In the genomic region with DNA sequence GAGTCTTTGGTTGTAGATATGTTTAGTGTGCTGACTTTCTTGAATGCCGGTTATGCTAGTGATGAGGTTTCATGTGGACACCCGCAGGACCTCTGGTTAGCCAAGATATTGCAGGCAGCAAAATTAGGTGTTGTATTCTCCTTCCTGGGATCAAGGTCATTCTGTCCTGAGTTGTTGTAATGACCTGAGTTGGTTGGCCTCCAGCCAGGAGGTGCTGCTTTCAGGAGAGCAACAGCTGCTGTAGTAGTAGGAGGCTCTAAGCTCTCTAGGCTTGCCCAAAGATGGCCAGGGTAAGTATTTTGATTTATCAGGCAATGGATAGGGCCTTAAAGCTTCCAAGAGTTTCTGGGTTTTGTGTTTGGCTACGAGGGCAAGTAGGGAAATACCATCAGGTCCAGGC, we compare ENCODE assay signal across 13 cellular contexts. TPM values are rescaled to one million over a fixed set of nuclear protein-coding genes. Genes with fewer than 3 reads are reported as not detected.
DNase-seq lines count a peak whose midpoint lies in the region; ATAC-seq and TF ChIP-seq lines count a peak whose summit lies in the region.
"Had no signal": no experiment of that assay in that cellular context is flagged by ENCODE, and none has a peak within 500 bp of the region (broad histone marks: within the 10 kb centered on the region; RNA-seq: fewer than 3 reads in every experiment).

No MANE protein-coding gene starts in this region.

- no peaks in the 10 kb centered on the region for H3K9me3 Mint-ChIP-seq in activated CD8-positive, alpha-beta memory T cell treated with anti-CD3 and anti-CD28 coated beads, Interleukin-2, amount 10 ng/mL, durations not matched to agents 7 days and 5 days (ENCODE audit: low read depth)
- H3K9me3 Mint-ChIP-seq in osteocyte (ENCODE audit: unreplicated experiment) (peaks cover 15% of the 10 kb centered on the region), type B pancreatic cell (peaks cover 9% of the 10 kb centered on the region)
- H3K9me3 Mint-ChIP-seq in stimulated activated naive B cell treated with anti-CD40 and anti-IgM and Interleukin-4, amounts not matched to agents 10 μg/mL and 1 μg/mL and 100 μg/mL, for 72 hours: peaks cover 0 to 7% of the 10 kb centered on the region in 2 donors
- H3K9me3 Mint-ChIP-seq: HFFc6 had no signal

- DNase-seq in DMS 273 (lab: John Stamatoyannopoulos, UW; ENCODE audit: unreplicated experiment) (peak; percentile 31), DMS 273 treated with DMSO at 0.1 percent for 48 hours (lab: John Stamatoyannopoulos, UW) (no peak), osteocyte (ENCODE audit: extremely low spot score, unreplicated experiment) (no peak), type B pancreatic cell (ENCODE audit: extremely low spot score, unreplicated experiment) (peak; percentile 13), KG1 (lab: John Stamatoyannopoulos, UW) (no peak)
- peak; percentile 24 for DNase-seq in activated CD8-positive, alpha-beta memory T cell treated with anti-CD3 and anti-CD28 coated beads for 24 hours
- DNase-seq in activated CD8-positive, alpha-beta memory T cell treated with anti-CD3 and anti-CD28 coated beads, Interleukin-2, amount 10 ng/mL, durations not matched to agents 7 days and 5 days: no peak
- no peak for DNase-seq in stimulated activated naive B cell treated with anti-CD40 and anti-IgM and Interleukin-4, amounts not matched to agents 10 μg/mL and 1 μg/mL and 100 μg/mL, for 72 hours
- DNase-seq: CD4-positive, CD25-positive, alpha-beta regulatory T cell; DND-41; GDM1; HCEC 1CT; HFFc6 had no signal

- no peak for ATAC-seq in activated CD8-positive, alpha-beta memory T cell treated with anti-CD3 and anti-CD28 coated beads, Interleukin-2, amount 10 ng/mL, durations not matched to agents 7 days and 5 days
- no peak for ATAC-seq in stimulated activated naive B cell treated with anti-CD40 and anti-IgM and Interleukin-4, amounts not matched to agents 10 μg/mL and 1 μg/mL and 100 μg/mL, for 72 hours (replicated peaks)

- no peaks in the 10 kb centered on the region for H3K4me1 Mint-ChIP-seq in activated CD8-positive, alpha-beta memory T cell treated with anti-CD3 and anti-CD28 coated beads, Interleukin-2, amount 10 ng/mL, durations not matched to agents 7 days and 5 days
- H3K4me1 Mint-ChIP-seq in osteocyte (ENCODE audit: unreplicated experiment): peaks cover 39% of the 10 kb centered on the region
- H3K4me1 Mint-ChIP-seq in type B pancreatic cell (ENCODE audit: unreplicated experiment): peaks cover 8% of the 10 kb centered on the region
- H3K4me1 Mint-ChIP-seq in stimulated activated naive B cell treated with anti-CD40 and anti-IgM and Interleukin-4, amounts not matched to agents 10 μg/mL and 1 μg/mL and 100 μg/mL, for 72 hours: no peaks in the 10 kb centered on the region
- H3K4me1 Mint-ChIP-seq: CD4-positive, CD25-positive, alpha-beta regulatory T cell had no signal

- H3K27ac Mint-ChIP-seq in activated CD8-positive, alpha-beta memory T cell treated with anti-CD3 and anti-CD28 coated beads, Interleukin-2, amount 10 ng/mL, durations not matched to agents 7 days and 5 days: no peak overlapping the region
- H3K27ac Mint-ChIP-seq in osteocyte (ENCODE audit: unreplicated experiment) (peak overlapping the region; percentile 18), type B pancreatic cell (no peak overlapping the region)
- H3K27ac Mint-ChIP-seq in stimulated activated naive B cell treated with anti-CD40 and anti-IgM and Interleukin-4, amounts not matched to agents 10 μg/mL and 1 μg/mL and 100 μg/mL, for 72 hours: no peak overlapping the region
- H3K27ac Mint-ChIP-seq: HFFc6 had no signal

- CTCF ChIA-PET in activated CD8-positive, alpha-beta memory T cell treated with anti-CD3 and anti-CD28 coated beads, Interleukin-2, amount 10 ng/mL, durations not matched to agents 7 days and 5 days (lab: Charles Lee): no interaction called here

- TF ChIP-seq CTCF in osteocyte (IDR thresholded peaks at IDR 0.05): no peak
- TF ChIP-seq CTCF in type B pancreatic cell (conservative IDR thresholded peaks at IDR 0.05): no peak

- H3K36me3 Mint-ChIP-seq in activated CD8-positive, alpha-beta memory T cell treated with anti-CD3 and anti-CD28 coated beads, Interleukin-2, amount 10 ng/mL, durations not matched to agents 7 days and 5 days: no peaks in the 10 kb centered on the region
- H3K36me3 Mint-ChIP-seq in osteocyte (ENCODE audit: unreplicated experiment): peaks cover 6% of the 10 kb centered on the region
- no peaks in the 10 kb centered on the region for H3K36me3 Mint-ChIP-seq in type B pancreatic cell
- peaks cover 0 to 5% of the 10 kb centered on the region in 2 donors for H3K36me3 Mint-ChIP-seq in stimulated activated naive B cell treated with anti-CD40 and anti-IgM and Interleukin-4, amounts not matched to agents 10 μg/mL and 1 μg/mL and 100 μg/mL, for 72 hours
- H3K36me3 Mint-ChIP-seq: CD4-positive, CD25-positive, alpha-beta regulatory T cell had no signal

- H3K27me3 Mint-ChIP-seq in activated CD8-positive, alpha-beta memory T cell treated with anti-CD3 and anti-CD28 coated beads, Interleukin-2, amount 10 ng/mL, durations not matched to agents 7 days and 5 days: peaks cover 10% of the 10 kb centered on the region
- H3K27me3 Mint-ChIP-seq in osteocyte (ENCODE audit: unreplicated experiment) (no peaks in the 10 kb centered on the region), type B pancreatic cell (no peaks in the 10 kb centered on the region)
- peaks cover 15 to 38% of the 10 kb centered on the region in 2 donors for H3K27me3 Mint-ChIP-seq in stimulated activated naive B cell treated with anti-CD40 and anti-IgM and Interleukin-4, amounts not matched to agents 10 μg/mL and 1 μg/mL and 100 μg/mL, for 72 hours

- H3K4me3 Mint-ChIP-seq in activated CD8-positive, alpha-beta memory T cell treated with anti-CD3 and anti-CD28 coated beads, Interleukin-2, amount 10 ng/mL, durations not matched to agents 7 days and 5 days: no peak overlapping the region
- H3K4me3 Mint-ChIP-seq in osteocyte (ENCODE audit: unreplicated experiment) (no peak overlapping the region), type B pancreatic cell (no peak overlapping the region)
- H3K4me3 Mint-ChIP-seq in stimulated activated naive B cell treated with anti-CD40 and anti-IgM and Interleukin-4, amounts not matched to agents 10 μg/mL and 1 μg/mL and 100 μg/mL, for 72 hours: no peak overlapping the region
- H3K4me3 Mint-ChIP-seq: CD4-positive, CD25-positive, alpha-beta regulatory T cell; HFFc6 had no signal

RNA-seq across cellular contexts. Expression of a gene that starts 56.0 kb away (rescaled TPM):
- total RNA-seq in activated CD8-positive, alpha-beta memory T cell treated with anti-CD3 and anti-CD28 coated beads, Interleukin-2, amount 10 ng/mL, durations not matched to agents 7 days and 5 days: not detected
- total RNA-seq in osteocyte: 0.31 and 0.40 TPM in 2 replicates
- total RNA-seq in type B pancreatic cell (ENCODE audit: low replicate concordance): 2.1 and 3.6 TPM in 2 replicates
- total RNA-seq: CD4-positive, CD25-positive, alpha-beta regulatory T cell had no signal

Comparison
In these comparisons a context has a peak if more than half of its experiments do, and no peak if none do; other contexts are left out.
1. DNase-seq: peak in DMS 273 (single experiment), activated CD8-positive, alpha-beta memory T cell treated with anti-CD3 and anti-CD28 coated beads for 24 hours (single experiment) and type B pancreatic cell (single experiment); none in DMS 273 treated with DMSO at 0.1 percent for 48 hours (single experiment), activated CD8-positive, alpha-beta memory T cell treated with anti-CD3 and anti-CD28 coated beads, Interleukin-2, amount 10 ng/mL, durations not matched to agents 7 days and 5 days (single experiment), osteocyte (single experiment), stimulated activated naive B cell treated with anti-CD40 and anti-IgM and Interleukin-4, amounts not matched to agents 10 μg/mL and 1 μg/mL and 100 μg/mL, for 72 hours (single experiment) and KG1 (single experiment).